ENCODE assay signal across 31 cellular contexts in genomic region chrY:18951019-18951418, GRCh38.
"Had no signal": no experiment of that assay in that cellular context is flagged by ENCODE, and none has a peak within 500 bp of the region (broad histone marks: within the 10 kb centered on the region; RNA-seq: fewer than 3 reads in every experiment).

No MANE protein-coding gene starts in this region.

- H3K36me3 Mint-ChIP-seq: brain had no signal

- H3K27me3 ChIP-seq: ascending aorta, esophagus squamous epithelium, gastrocnemius medialis, hepatocyte, ovary, sigmoid colon had no signal

- FAIRE-seq: kidney, small intestine, urothelium cell line had no signal

- H3K27ac ChIP-seq: ascending aorta, coronary artery, gastrocnemius medialis, hepatocyte, ovary, sigmoid colon, thoracic aorta, WERI-Rb-1 had no signal

- H3K4me3 Mint-ChIP-seq: activated CD4-positive, alpha-beta memory T cell treated with anti-CD3 and anti-CD28 coated beads for 36 hours; activated CD4-positive, alpha-beta T cell treated with anti-CD3 and anti-CD28 coated beads, Interleukin-2, amount 10 ng/mL, durations not matched to agents 24 days and 14 days; activated naive CD4-positive, alpha-beta T cell treated with anti-CD3 and anti-CD28 coated beads for 36 hours; activated naive CD8-positive, alpha-beta T cell treated with anti-CD3 and anti-CD28 coated beads, Interleukin-2, amount 10 ng/mL, durations not matched to agents 7 days and 5 days; activated T-helper 1 cell treated with anti-CD3 and anti-CD28 coated beads, Interleukin-12 subunit alpha, Interleukin-12 subunit beta, Interleukin-2, Interleukin-4 antibody, amounts not matched to agents 30 ng/mL and 10 ng/mL and 1 ng/mL, durations not matched to agents 14 hours and 24 hours and 36 hours; brain; effector memory CD8-positive, alpha-beta T cell; naive thymus-derived CD4-positive, alpha-beta T cell; stimulated activated effector memory CD8-positive, alpha-beta T cell treated with anti-CD3 and anti-CD28 coated beads, Interleukin-12 subunit alpha, Interleukin-12 subunit beta, amount 100 ng/mL, for 72 hours; stimulated activated naive CD8-positive, alpha-beta T cell treated with anti-CD3 and anti-CD28 coated beads, Interleukin-15, Interleukin-2, amounts not matched to agents 100 ng/mL and 50 ng/mL, for 24 hours had no signal

- H3K4me2 ChIP-seq: hepatocyte had no signal

- H3K4me1 ChIP-seq: ascending aorta, sigmoid colon had no signal

- DNase-seq: activated CD4-positive, alpha-beta memory T cell treated with anti-CD3 and anti-CD28 coated beads for 36 hours; activated CD4-positive, alpha-beta T cell treated with anti-CD3 and anti-CD28 coated beads, Interleukin-2, amount 10 ng/mL, durations not matched to agents 24 days and 14 days; activated CD8-positive, alpha-beta memory T cell treated with anti-CD3 and anti-CD28 coated beads, Interleukin-2, amount 50 U/mL, for 4 hours; activated effector memory CD4-positive, alpha-beta T cell treated with anti-CD3 and anti-CD28 coated beads, Interleukin-2, amount 50 U/mL, for 16 hours; activated naive CD4-positive, alpha-beta T cell treated with anti-CD3 and anti-CD28 coated beads for 36 hours; activated naive CD8-positive, alpha-beta T cell treated with anti-CD3 and anti-CD28 coated beads, Interleukin-2, amount 10 ng/mL, durations not matched to agents 7 days and 5 days; activated T-cell treated with anti-CD3 and anti-CD28 coated beads, Interleukin-2, amount 50 U/mL, for 1 hour; effector memory CD8-positive, alpha-beta T cell; esophagus squamous epithelium; gastrocnemius medialis; kidney; left colon; mammary epithelial cell; naive thymus-derived CD4-positive, alpha-beta T cell; ovary; sigmoid colon; stimulated activated CD4-positive, alpha-beta T cell treated with anti-CD3 and anti-CD28 coated beads, Interleukin-4, amount 100 ng/mL, for 24 hours; T1000; WERI-Rb-1 had no signal

- H3K4me3 ChIP-seq: ascending aorta, coronary artery, esophagus squamous epithelium, gastrocnemius medialis, hepatocyte, ovary, sigmoid colon, thoracic aorta had no signal

- H3K4me1 Mint-ChIP-seq: activated CD4-positive, alpha-beta T cell treated with anti-CD3 and anti-CD28 coated beads, Interleukin-2, amount 10 ng/mL, durations not matched to agents 24 days and 14 days; activated naive CD8-positive, alpha-beta T cell treated with anti-CD3 and anti-CD28 coated beads, Interleukin-2, amount 10 ng/mL, durations not matched to agents 7 days and 5 days; brain; stimulated activated effector memory CD8-positive, alpha-beta T cell treated with anti-CD3 and anti-CD28 coated beads, Interleukin-12 subunit alpha, Interleukin-12 subunit beta, amount 100 ng/mL, for 72 hours had no signal

- H3K36me3 ChIP-seq: ascending aorta, esophagus squamous epithelium, gastrocnemius medialis, ovary, sigmoid colon, thoracic aorta, WERI-Rb-1 had no signal

- H3K27ac Mint-ChIP-seq: activated CD4-positive, alpha-beta memory T cell treated with anti-CD3 and anti-CD28 coated beads for 36 hours; activated CD4-positive, alpha-beta T cell treated with anti-CD3 and anti-CD28 coated beads, Interleukin-2, amount 10 ng/mL, durations not matched to agents 24 days and 14 days; activated naive CD4-positive, alpha-beta T cell treated with anti-CD3 and anti-CD28 coated beads for 36 hours; activated naive CD8-positive, alpha-beta T cell treated with anti-CD3 and anti-CD28 coated beads, Interleukin-2, amount 10 ng/mL, durations not matched to agents 7 days and 5 days; activated T-helper 1 cell treated with anti-CD3 and anti-CD28 coated beads, Interleukin-12 subunit alpha, Interleukin-12 subunit beta, Interleukin-2, Interleukin-4 antibody, amounts not matched to agents 30 ng/mL and 10 ng/mL and 1 ng/mL, durations not matched to agents 14 hours and 24 hours and 36 hours; brain; effector memory CD8-positive, alpha-beta T cell; naive thymus-derived CD4-positive, alpha-beta T cell; progenitor cell of endocrine pancreas; stimulated activated effector memory CD8-positive, alpha-beta T cell treated with anti-CD3 and anti-CD28 coated beads, Interleukin-12 subunit alpha, Interleukin-12 subunit beta, amount 100 ng/mL, for 72 hours; stimulated activated naive CD8-positive, alpha-beta T cell treated with anti-CD3 and anti-CD28 coated beads, Interleukin-15, Interleukin-2, amounts not matched to agents 100 ng/mL and 50 ng/mL, for 24 hours had no signal

- H3K9me3 Mint-ChIP-seq: brain had no signal

- H3K79me2 ChIP-seq: hepatocyte had no signal

- H3K27me3 Mint-ChIP-seq: activated CD4-positive, alpha-beta memory T cell treated with anti-CD3 and anti-CD28 coated beads for 36 hours; activated CD4-positive, alpha-beta T cell treated with anti-CD3 and anti-CD28 coated beads, Interleukin-2, amount 10 ng/mL, durations not matched to agents 24 days and 14 days; activated naive CD8-positive, alpha-beta T cell treated with anti-CD3 and anti-CD28 coated beads, Interleukin-2, amount 10 ng/mL, durations not matched to agents 7 days and 5 days; brain; effector memory CD8-positive, alpha-beta T cell; naive thymus-derived CD4-positive, alpha-beta T cell; progenitor cell of endocrine pancreas; stimulated activated naive CD8-positive, alpha-beta T cell treated with anti-CD3 and anti-CD28 coated beads, Interleukin-15, Interleukin-2, amounts not matched to agents 100 ng/mL and 50 ng/mL, for 24 hours had no signal

- ATAC-seq: activated CD4-positive, CD25-positive, alpha-beta regulatory T cell treated with anti-CD3 and anti-CD28 coated beads, Interleukin-2, amount 50 U/mL, for 24 hours; effector memory CD8-positive, alpha-beta T cell; left colon; naive thymus-derived CD4-positive, alpha-beta T cell; stimulated activated effector memory CD8-positive, alpha-beta T cell treated with anti-CD3 and anti-CD28 coated beads, Interleukin-12 subunit alpha, Interleukin-12 subunit beta, amount 100 ng/mL, for 72 hours had no signal

- H3K9me3 ChIP-seq: ascending aorta, gastrocnemius medialis, ovary, sigmoid colon, thoracic aorta had no signal

- H2AFZ ChIP-seq: hepatocyte had no signal
